Comparison of ENCODE assay signal across 1 cellular context in the genomic region with DNA sequence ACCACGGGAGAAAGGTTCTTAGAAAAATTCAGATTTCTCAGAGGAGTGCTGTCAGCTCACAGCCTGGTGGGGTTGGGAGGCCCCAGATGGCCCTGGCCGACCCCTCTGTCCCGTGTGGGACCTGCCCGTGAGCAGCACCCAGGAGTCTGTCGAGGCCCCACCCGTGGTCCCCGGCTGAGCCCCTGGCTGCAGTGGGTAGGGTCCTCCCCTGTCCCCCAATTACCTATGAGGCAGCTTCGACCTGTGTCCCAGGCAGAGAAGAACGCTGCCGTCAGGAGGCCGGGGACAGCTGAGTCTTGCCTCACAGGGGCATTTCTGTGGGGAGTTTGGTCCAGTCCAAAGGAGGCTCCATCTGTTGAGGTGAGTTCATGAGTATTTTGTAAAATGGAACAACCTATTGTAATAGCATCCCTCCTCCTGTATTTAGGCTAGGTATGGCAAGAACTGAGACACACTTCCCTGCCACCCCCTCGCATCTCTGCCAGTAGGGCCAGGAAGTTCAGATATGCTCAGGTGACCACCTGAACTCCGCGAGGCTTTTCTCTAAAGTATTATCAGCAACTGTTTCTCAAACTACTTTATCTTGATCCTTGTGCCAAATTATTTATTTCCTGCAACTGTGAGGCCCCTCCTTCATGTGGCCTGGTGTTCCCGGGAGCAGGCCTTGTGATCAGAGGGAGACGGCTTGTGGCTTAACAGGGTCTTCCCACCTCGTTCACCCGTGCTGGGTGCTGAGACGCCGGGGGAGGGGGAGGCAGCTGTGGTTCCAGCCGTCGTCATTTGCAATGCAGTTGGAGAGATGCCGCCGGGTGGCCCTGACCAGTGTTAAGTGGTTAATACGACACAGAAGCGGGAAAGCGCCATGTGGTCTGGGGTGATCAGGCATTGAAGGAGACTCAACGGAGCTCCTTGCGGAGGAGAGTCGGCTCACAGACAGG.
TF ChIP-seq lines count a peak whose summit lies in the region.

No MANE protein-coding gene starts in this region.

TF ChIP-seq in endothelial cell of umbilical vein, 7 proteins besides CTCF, POLR2A, EP300 and RAD21 (continued from another document):
- no peak for TF ChIP-seq JUN (IDR thresholded peaks at IDR 0.05; ENCODE audit: borderline replicate concordance, insufficient read depth, insufficient read length, low read depth)
- TF ChIP-seq EZH2 (IDR thresholded peaks at IDR 0.05; ENCODE audit: borderline replicate concordance, low read depth, low read length, severe bottlenecking): no peak
- TF ChIP-seq, protein P1, sequence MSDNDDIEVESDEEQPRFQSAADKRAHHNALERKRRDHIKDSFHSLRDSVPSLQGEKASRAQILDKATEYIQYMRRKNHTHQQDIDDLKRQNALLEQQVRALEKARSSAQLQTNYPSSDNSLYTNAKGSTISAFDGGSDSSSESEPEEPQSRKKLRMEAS (IDR thresholded peaks at IDR 0.05; ENCODE audit: insufficient read depth, insufficient read length): no peak
- no peak for TF ChIP-seq POLR2AphosphoS5 (IDR thresholded peaks at IDR 0.05; ENCODE audit: insufficient read depth, low read depth, low read length)
- TF ChIP-seq GATA2 (IDR thresholded peaks at IDR 0.05; ENCODE audit: insufficient read depth, insufficient read length, low read depth, low read length): no peak
- TF ChIP-seq FOS (IDR thresholded peaks at IDR 0.05; ENCODE audit: borderline replicate concordance, insufficient read depth, low read length): no peak
